Comparison of ENCODE assay signal across 28 cellular contexts in the genomic region with DNA sequence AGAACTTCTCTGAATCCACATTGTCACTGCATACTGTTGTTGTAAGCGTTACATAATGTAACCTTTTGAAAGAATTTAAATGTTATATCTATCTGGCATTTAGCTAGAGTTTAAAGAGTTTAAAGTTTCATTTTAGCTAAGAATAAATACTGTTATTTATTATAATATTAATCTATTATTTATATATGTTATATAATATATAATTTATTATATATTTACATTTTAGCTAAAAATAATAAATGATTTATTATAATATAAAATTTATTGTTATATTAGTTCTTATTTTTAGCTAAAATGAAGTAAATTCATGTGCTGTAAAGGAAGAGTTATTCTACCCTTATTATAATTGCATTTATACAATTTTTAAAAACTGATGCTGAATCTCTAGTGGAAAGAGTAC.
"Had no signal": no experiment of that assay in that cellular context is flagged by ENCODE, and none has a peak within 500 bp of the region (broad histone marks: within the 10 kb centered on the region; RNA-seq: fewer than 3 reads in every experiment).

No MANE protein-coding gene starts in this region.

- H3K27ac ChIP-seq: ascending aorta, breast epithelium, cardiac muscle cell, coronary artery, dorsolateral prefrontal cortex, esophagus muscularis mucosa, foreskin keratinocyte, gastroesophageal sphincter, heart right ventricle, VCaP had no signal

- H3K27me3 ChIP-seq: ascending aorta, breast epithelium, cardiac muscle cell, dorsolateral prefrontal cortex, esophagus muscularis mucosa, foreskin keratinocyte, gastroesophageal sphincter, heart right ventricle had no signal

- H3K4me1 ChIP-seq: ascending aorta, breast epithelium, esophagus muscularis mucosa, foreskin keratinocyte, gastroesophageal sphincter, heart right ventricle had no signal

- H3K4me3 ChIP-seq: ascending aorta, breast epithelium, cardiac muscle cell, coronary artery, dorsolateral prefrontal cortex, esophagus muscularis mucosa, gastroesophageal sphincter, heart right ventricle had no signal

- H3K36me3 ChIP-seq: ascending aorta, breast epithelium, cardiac muscle cell, esophagus muscularis mucosa, gastroesophageal sphincter, heart right ventricle had no signal

- DNase-seq: activated B cell treated with CpG ODN at 0.5 μM for 24 hours; activated CD4-positive, alpha-beta T cell treated with anti-CD3 and anti-CD28 coated beads for 48 hours; activated CD4-positive, alpha-beta T cell treated with anti-CD3 and anti-CD28 coated beads, Interleukin-2, amount 50 U/mL, for 1 hour; activated CD4-positive, alpha-beta T cell treated with anti-CD3 and anti-CD28 coated beads, Interleukin-2, amount 50 U/mL, for 48 hours; activated CD8-positive, alpha-beta memory T cell treated with anti-CD3 and anti-CD28 coated beads for 24 hours; activated CD8-positive, alpha-beta T cell treated with anti-CD3 and anti-CD28 coated beads for 36 hours; activated effector memory CD4-positive, alpha-beta T cell treated with Interleukin-2 at 50 U/mL for 16 hours; activated gamma-delta T cell treated with Interleukin-2 at 50 U/mL for 16 hours; activated naive CD4-positive, alpha-beta T cell treated with anti-CD3 and anti-CD28 coated beads, Interleukin-2, amount 50 U/mL, for 16 hours; activated naive CD4-positive, alpha-beta T cell treated with Interleukin-2 at 50 U/mL for 16 hours; activated T-cell treated with anti-CD3 and anti-CD28 coated beads, Interleukin-2, amount 50 U/mL, for 4 hours; amygdala; central memory CD4-positive, alpha-beta T cell; cerebellar nuclear complex; dorsolateral prefrontal cortex; effector memory CD4-positive, alpha-beta T cell; endodermal cell; erythroblast; foreskin keratinocyte; heart right ventricle; T-helper 2 cell had no signal

- H3K9me3 ChIP-seq: ascending aorta, breast epithelium, esophagus muscularis mucosa, gastroesophageal sphincter, heart right ventricle had no signal
